ENCODE assay signal across 31 cellular contexts in genomic region chr2:191916826-191917225, GRCh38.
"Had no signal": no experiment of that assay in that cellular context is flagged by ENCODE, and none has a peak within 500 bp of the region (broad histone marks: within the 10 kb centered on the region; RNA-seq: fewer than 3 reads in every experiment).

No MANE protein-coding gene starts in this region.

- H3K9me3 Mint-ChIP-seq: activated CD4-positive, alpha-beta T cell treated with anti-CD3 and anti-CD28 coated beads, Interleukin-2, amount 10 ng/mL, durations not matched to agents 24 days and 14 days; activated naive CD4-positive, alpha-beta T cell treated with anti-CD3 and anti-CD28 coated beads, Interleukin-2, amount 10 ng/mL, durations not matched to agents 7 days and 5 days; activated naive CD8-positive, alpha-beta T cell treated with anti-CD3 and anti-CD28 coated beads, Interleukin-2, amount 50 U/mL, for 24 hours; activated T-cell treated with anti-CD3 and anti-CD28 coated beads, Interleukin-2, amount 50 U/mL, for 4 hours; activated T-helper 1 cell treated with anti-CD3 and anti-CD28 coated beads, Interleukin-12 subunit alpha, Interleukin-12 subunit beta, Interleukin-2, Interleukin-4 antibody, amounts not matched to agents 30 ng/mL and 10 ng/mL and 1 ng/mL, durations not matched to agents 14 hours and 24 hours and 36 hours; T-helper 1 cell treated with Interleukin-12 subunit alpha and Interleukin-12 subunit beta and Interleukin-4 antibody, amounts not matched to agents 30 μg/mL and 1 μg/mL, for 36 hours; T-helper 2 cell treated with Interferon-gamma antibody and Interleukin-4, amounts not matched to agents 5 μg/mL and 100 μg/mL, for 36 hours had no signal

- ATAC-seq: activated CD8-positive, alpha-beta T cell treated with anti-CD3 and anti-CD28 coated beads, Interleukin-2, amount 10 ng/mL, durations not matched to agents 7 days and 5 days; activated naive CD8-positive, alpha-beta T cell treated with anti-CD3 and anti-CD28 coated beads, Interleukin-2, amount 50 U/mL, for 24 hours; activated T-cell treated with anti-CD3 and anti-CD28 coated beads, Interleukin-2, amount 50 U/mL, for 4 hours; K562; PC-3 had no signal

- H3K27me3 ChIP-seq: brain microvascular endothelial cell, Peyer's patch, SJSA1 had no signal

- H3K4me3 Mint-ChIP-seq: activated CD4-positive, alpha-beta T cell treated with anti-CD3 and anti-CD28 coated beads, Interleukin-2, amount 10 ng/mL, durations not matched to agents 24 days and 14 days; activated CD8-positive, alpha-beta T cell treated with anti-CD3 and anti-CD28 coated beads, Interleukin-2, amount 10 ng/mL, durations not matched to agents 7 days and 5 days; activated naive CD4-positive, alpha-beta T cell treated with anti-CD3 and anti-CD28 coated beads, Interleukin-2, amount 10 ng/mL, durations not matched to agents 7 days and 5 days; activated naive CD8-positive, alpha-beta T cell; activated naive CD8-positive, alpha-beta T cell treated with anti-CD3 and anti-CD28 coated beads, Interleukin-2, amount 50 U/mL, for 24 hours; activated T-cell treated with anti-CD3 and anti-CD28 coated beads, Interleukin-2, amount 50 U/mL, for 4 hours; activated T-helper 1 cell treated with anti-CD3 and anti-CD28 coated beads, Interleukin-12 subunit alpha, Interleukin-12 subunit beta, Interleukin-2, Interleukin-4 antibody, amounts not matched to agents 30 ng/mL and 10 ng/mL and 1 ng/mL, durations not matched to agents 14 hours and 24 hours and 36 hours; T-helper 1 cell treated with Interleukin-12 subunit alpha and Interleukin-12 subunit beta and Interleukin-4 antibody, amounts not matched to agents 30 μg/mL and 1 μg/mL, for 36 hours; T-helper 2 cell treated with Interferon-gamma antibody and Interleukin-4, amounts not matched to agents 5 μg/mL and 100 μg/mL, for 36 hours had no signal

- FAIRE-seq: K562, TTC549 had no signal

- H3K4me1 Mint-ChIP-seq: activated CD4-positive, alpha-beta T cell treated with anti-CD3 and anti-CD28 coated beads, Interleukin-2, amount 10 ng/mL, durations not matched to agents 24 days and 14 days; activated naive CD4-positive, alpha-beta T cell treated with anti-CD3 and anti-CD28 coated beads, Interleukin-2, amount 10 ng/mL, durations not matched to agents 7 days and 5 days; activated naive CD8-positive, alpha-beta T cell treated with anti-CD3 and anti-CD28 coated beads, Interleukin-2, amount 50 U/mL, for 24 hours had no signal

- H3K9me3 ChIP-seq: Peyer's patch, SJSA1, SK-N-SH had no signal

- H3K9ac ChIP-seq: SK-N-SH had no signal

- H3K27ac Mint-ChIP-seq: activated CD4-positive, alpha-beta T cell treated with anti-CD3 and anti-CD28 coated beads, Interleukin-2, amount 10 ng/mL, durations not matched to agents 24 days and 14 days; activated CD8-positive, alpha-beta T cell treated with anti-CD3 and anti-CD28 coated beads, Interleukin-2, amount 10 ng/mL, durations not matched to agents 7 days and 5 days; activated naive CD4-positive, alpha-beta T cell treated with anti-CD3 and anti-CD28 coated beads, Interleukin-2, amount 10 ng/mL, durations not matched to agents 7 days and 5 days; activated naive CD8-positive, alpha-beta T cell; activated naive CD8-positive, alpha-beta T cell treated with anti-CD3 and anti-CD28 coated beads, Interleukin-2, amount 50 U/mL, for 24 hours; activated T-helper 1 cell treated with anti-CD3 and anti-CD28 coated beads, Interleukin-12 subunit alpha, Interleukin-12 subunit beta, Interleukin-2, Interleukin-4 antibody, amounts not matched to agents 30 ng/mL and 10 ng/mL and 1 ng/mL, durations not matched to agents 14 hours and 24 hours and 36 hours; T-helper 1 cell treated with Interleukin-12 subunit alpha and Interleukin-12 subunit beta and Interleukin-4 antibody, amounts not matched to agents 30 μg/mL and 1 μg/mL, for 36 hours; T-helper 2 cell treated with Interferon-gamma antibody and Interleukin-4, amounts not matched to agents 5 μg/mL and 100 μg/mL, for 36 hours had no signal

- H3K27me3 Mint-ChIP-seq: activated CD4-positive, alpha-beta T cell treated with anti-CD3 and anti-CD28 coated beads, Interleukin-2, amount 10 ng/mL, durations not matched to agents 24 days and 14 days; activated naive CD4-positive, alpha-beta T cell treated with anti-CD3 and anti-CD28 coated beads, Interleukin-2, amount 10 ng/mL, durations not matched to agents 7 days and 5 days had no signal

- H3K4me2 ChIP-seq: SK-N-SH had no signal

- H3K27ac ChIP-seq: brain microvascular endothelial cell, Peyer's patch, SJSA1 had no signal

- DNase-seq: activated CD4-positive, alpha-beta T cell treated with anti-CD3 and anti-CD28 coated beads, Interleukin-2, amount 10 ng/mL, durations not matched to agents 24 days and 14 days; activated CD4-positive, alpha-beta T cell treated with anti-CD3 and anti-CD28 coated beads, Interleukin-2, amount 50 U/mL, for 4 hours; activated CD8-positive, alpha-beta T cell treated with anti-CD3 and anti-CD28 coated beads, Interleukin-2, amount 10 ng/mL, durations not matched to agents 7 days and 5 days; activated gamma-delta T cell treated with Interleukin-2 at 50 U/mL for 16 hours; activated naive CD4-positive, alpha-beta T cell treated with anti-CD3 and anti-CD28 coated beads, Interleukin-2, amount 10 ng/mL, durations not matched to agents 7 days and 5 days; activated naive CD8-positive, alpha-beta T cell treated with anti-CD3 and anti-CD28 coated beads, Interleukin-2, amount 50 U/mL, for 24 hours; activated T-cell treated with anti-CD3 and anti-CD28 coated beads for 4 hours; activated T-cell treated with anti-CD3 and anti-CD28 coated beads, Interleukin-2, amount 50 U/mL, for 4 hours; anterior cingulate cortex; brain microvascular endothelial cell; NCI-H1105; NCI-H1417 treated with DMSO at 0.1 percent for 48 hours; NCI-H187 treated with DMSO at 0.1 percent for 48 hours; NCI-H2081 treated with DMSO at 0.1 percent for 48 hours; NCI-H226; NCI-H510A; NCI-H526; NCI-H748 treated with DMSO at 0.1 percent for 48 hours; NK-92 treated with Interleukin-12 subunit alpha and Interleukin-12 subunit beta, amount 100 ng/mL, for 24 hours; PC-3; Peyer's patch; RPMI8226; SHP77 treated with DMSO at 0.1 percent for 48 hours; SK-N-SH had no signal

- H3K36me3 Mint-ChIP-seq: activated naive CD4-positive, alpha-beta T cell treated with anti-CD3 and anti-CD28 coated beads, Interleukin-2, amount 10 ng/mL, durations not matched to agents 7 days and 5 days; activated naive CD8-positive, alpha-beta T cell had no signal

- H3K4me3 ChIP-seq: K562, Peyer's patch, SJSA1 had no signal

- H3K4me1 ChIP-seq: Peyer's patch, SJSA1 had no signal

- H3K36me3 ChIP-seq: brain microvascular endothelial cell, Peyer's patch, SJSA1 had no signal
